In the genomic region with DNA sequence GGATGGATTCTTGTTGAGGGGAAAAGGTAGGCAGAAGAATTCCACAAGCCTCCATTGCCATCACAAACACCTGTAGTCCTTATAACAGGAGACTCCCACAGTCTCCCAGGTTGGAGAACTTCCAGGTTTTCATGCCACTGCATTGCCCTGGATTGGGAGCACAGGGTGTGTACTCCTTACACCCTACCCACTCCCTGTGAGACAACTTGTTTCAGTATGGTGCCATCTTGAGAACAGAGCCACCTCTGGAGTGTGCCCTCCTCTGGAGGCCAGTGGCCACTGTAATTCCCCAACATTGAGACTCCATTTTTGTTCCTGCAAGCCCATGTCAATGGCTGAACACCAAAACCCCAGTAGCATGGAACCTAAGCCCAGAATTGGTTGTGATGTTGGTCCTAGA, we compare ENCODE assay signal across 24 cellular contexts.
"Had no signal": no experiment of that assay in that cellular context is flagged by ENCODE, and none has a peak within 500 bp of the region (broad histone marks: within the 10 kb centered on the region; RNA-seq: fewer than 3 reads in every experiment).

No MANE protein-coding gene starts in this region.

- DNase-seq: dermis blood vessel endothelial cell; dorsolateral prefrontal cortex; effector CD4-positive, alpha-beta T cell; effector memory CD4-positive, alpha-beta T cell; foreskin keratinocyte; heart left ventricle; hypothalamus; immature natural killer cell; islet precursor cell; kidney; kidney glomerular epithelial cell; left lung; left ventricle myocardium superior; lower lobe of right lung; mesendoderm; midbrain; naive thymus-derived CD4-positive, alpha-beta T cell had no signal

- H3K4me3 ChIP-seq: coronary artery, dorsolateral prefrontal cortex, esophagus muscularis mucosa, gastroesophageal sphincter, heart left ventricle, hepatocyte, left lung, lower lobe of right lung had no signal

- H2AFZ ChIP-seq: hepatocyte had no signal

- H3K4me1 ChIP-seq: gastroesophageal sphincter, left lung, lower lobe of right lung had no signal

- FAIRE-seq: colon, endothelial cell of umbilical vein, frontal cortex, kidney had no signal

- H3K9me3 ChIP-seq: esophagus muscularis mucosa, gastroesophageal sphincter, heart left ventricle, left lung, lower lobe of right lung had no signal

- H3K27me3 ChIP-seq: dorsolateral prefrontal cortex, esophagus muscularis mucosa, foreskin keratinocyte, gastroesophageal sphincter, heart left ventricle, hepatocyte, left lung had no signal

- H3K4me2 ChIP-seq: hepatocyte had no signal

- H3K79me2 ChIP-seq: hepatocyte had no signal

- H3K36me3 ChIP-seq: esophagus muscularis mucosa, gastroesophageal sphincter, heart left ventricle, left lung, lower lobe of right lung had no signal

- H3K27ac ChIP-seq: coronary artery, dorsolateral prefrontal cortex, esophagus muscularis mucosa, foreskin keratinocyte, gastroesophageal sphincter, heart left ventricle, hepatocyte, left lung, lower lobe of right lung had no signal
